In the genomic region with DNA sequence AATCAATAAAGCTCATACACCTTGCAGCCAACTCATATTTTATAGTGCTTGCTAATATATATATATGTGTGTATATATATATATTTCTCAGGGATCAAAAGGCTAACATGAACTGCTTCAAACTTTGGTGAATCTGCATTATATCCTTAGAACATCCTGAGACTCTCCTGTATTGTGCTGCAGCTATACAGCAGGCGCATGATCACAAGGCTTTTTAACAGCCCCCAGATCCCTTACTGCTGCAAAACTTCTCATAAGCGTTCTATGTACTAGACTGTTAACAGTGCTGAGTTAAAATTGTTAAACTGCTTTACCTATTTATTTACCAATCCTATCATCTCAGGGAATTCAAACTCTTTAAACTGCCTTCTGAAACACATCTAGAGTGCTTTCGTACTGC, we compare ENCODE assay signal across 7 cellular contexts. TPM values are rescaled to one million over a fixed set of nuclear protein-coding genes. Genes with fewer than 3 reads are reported as not detected.
A peak's percentile ranks its signal among the peaks of the same experiment; 100 is the strongest.
DNase-seq lines count a peak whose midpoint lies in the region; ATAC-seq and TF ChIP-seq lines count a peak whose summit lies in the region.

No MANE protein-coding gene starts in this region.

- H3K27ac ChIP-seq in H9 (ENCODE audit: insufficient read length, low read depth, low read length) (no peak overlapping the region), esophagus (ENCODE audit: low read depth in 2 of 2, low read length in 1 of 2) (no peak overlapping the region)

- peaks cover 40% of the 10 kb centered on the region; the same call in 1 of the 2 replicates for H3K79me2 ChIP-seq in H9 (ENCODE audit: insufficient read depth, low read length)

- no peak overlapping the region for H4K8ac ChIP-seq in H9 (replicated peaks; ENCODE audit: insufficient read length, low read depth, low read length)

- H4K5ac ChIP-seq in H9 (ENCODE audit: insufficient read length, low read depth, low read length) = no peak overlapping the region

- no peak overlapping the region for H3K4ac ChIP-seq in H9 (ENCODE audit: low read depth, low read length)

- WGBS in H9 (ENCODE audit: extremely low coverage, insufficient read length, low lambda C conversion rate) = no CpG with 5 or more reads among the region's 3 CpGs
- WGBS in esophagus, 2 donors = 10 to 22% methylated on average over 3 of the region's 3 CpGs

- ATAC-seq in HG03457 (IDR thresholded peaks at IDR 0.05; ENCODE audit: unreplicated experiment) = no peak

- no peak overlapping the region for H2BK120ac ChIP-seq in H9 (ENCODE audit: low read depth, low read length, poor library complexity, severe bottlenecking)

- no peak overlapping the region for H3K56ac ChIP-seq in H9 (ENCODE audit: insufficient read length, low read depth, low read length)

- no peak overlapping the region for H3T11ph ChIP-seq in H9 (ENCODE audit: low read length)

- H3K4me3 ChIP-seq in esophagus (ENCODE audit: low read depth in 1 of 2, low read length in 2 of 2) = peak overlapping the region; percentile 12 to 75

- H3K79me1 ChIP-seq in H9 (ENCODE audit: insufficient read depth, low read depth, low read length, poor library complexity, severe bottlenecking) = no peaks in the 10 kb centered on the region

- H2BK15ac ChIP-seq in H9 (ENCODE audit: low read depth, low read length) = no peak overlapping the region

- H2BK5ac ChIP-seq in H9 (ENCODE audit: insufficient read length, low read length) = no peak overlapping the region

- H3K36me3 Mint-ChIP-seq in H9 (ENCODE audit: insufficient read depth in 1 of 3, low read depth in 3 of 3) (no peaks in the 10 kb centered on the region; a peak in 3 of 7 replicates), progenitor cell of endocrine pancreas (ENCODE audit: insufficient read depth) (no peaks in the 10 kb centered on the region)

- no peak overlapping the region for H3K14ac ChIP-seq in H9 (ENCODE audit: insufficient read depth, low read length)

- H3K27ac Mint-ChIP-seq in H9 (peak overlapping the region in 2 of 3 experiments; percentile 13 to 100; a peak in 1 of 7 replicates), progenitor cell of endocrine pancreas (peak overlapping the region; percentile 100)

- H3K27me3 Mint-ChIP-seq in H9 (ENCODE audit: low read depth) (peaks cover 1% of the 10 kb centered on the region; the same call in 1 of the 2 replicates), progenitor cell of endocrine pancreas (peaks cover 12% of the 10 kb centered on the region)

- TF ChIP-seq CTCF in H9 (conservative IDR thresholded peaks at IDR 0.05) (no peak), progenitor cell of endocrine pancreas (IDR thresholded peaks at IDR 0.05; ENCODE audit: unreplicated experiment) (no peak)

- no peak overlapping the region for H3K18ac ChIP-seq in H9 (ENCODE audit: insufficient read length, low read depth, low read length)

- H3K9me3 ChIP-seq in H9 (ENCODE audit: control insufficient read depth, low read depth, low read length) (no peaks in the 10 kb centered on the region), esophagus (ENCODE audit: control insufficient read depth in 2 of 2, insufficient read depth in 1 of 2, low read depth in 1 of 2, low read length in 1 of 2) (no peaks in the 10 kb centered on the region)

- no peaks in the 10 kb centered on the region for H4K20me1 ChIP-seq in H9 (ENCODE audit: control insufficient read depth, insufficient read depth, insufficient read length)

- no peak overlapping the region for H4K91ac ChIP-seq in H9 (ENCODE audit: insufficient read length, low read depth, low read length)

- H3K4me1 Mint-ChIP-seq in H9 (peaks cover 18 to 20% of the 10 kb centered on the region in 2 experiments), progenitor cell of endocrine pancreas (ENCODE audit: low read depth) (peaks cover 30% of the 10 kb centered on the region)

- peak overlapping the region; percentile 97 for H3K9ac ChIP-seq in H9 (ENCODE audit: extremely low read depth, insufficient read length, low read length)

- H3K4me3 Mint-ChIP-seq in H9 (peak overlapping the region; percentile 96 to 99), progenitor cell of endocrine pancreas (ENCODE audit: low read depth) (peak overlapping the region; percentile 99)

- H3K4me1 ChIP-seq in H9 (ENCODE audit: insufficient read depth, low read length) = no peaks in the 10 kb centered on the region
- H3K4me1 ChIP-seq in esophagus (ENCODE audit: control insufficient read depth in 2 of 2, insufficient read depth in 2 of 2, low read length in 1 of 2) = no peaks in the 10 kb centered on the region

- no peak overlapping the region for H2AK5ac ChIP-seq in H9 (ENCODE audit: insufficient read length, low read length)

- peaks cover 0 to 2% of the 10 kb centered on the region in 2 experiments; a peak in 2 of 5 replicates for H3K9me3 Mint-ChIP-seq in H9
- no peaks in the 10 kb centered on the region for H3K9me3 Mint-ChIP-seq in progenitor cell of endocrine pancreas (ENCODE audit: low read depth)

- peak overlapping the region; percentile 68 for H3K4me2 ChIP-seq in H9 (ENCODE audit: insufficient read depth, insufficient read length, low read length)

- H2BK20ac ChIP-seq in H9 (ENCODE audit: low read depth, low read length, poor library complexity, severe bottlenecking) = no peak overlapping the region

- no peak overlapping the region for H3K23ac ChIP-seq in H9 (ENCODE audit: insufficient read length, low read depth, low read length)

- H3K36me3 ChIP-seq in esophagus (ENCODE audit: control insufficient read depth in 2 of 2, insufficient read depth in 2 of 2, low read length in 1 of 2) = no peaks in the 10 kb centered on the region

- DNase-seq in H9 = no peak
- DNase-seq in RPMI7951 (ENCODE audit: low read depth) = peak; percentile 6
- DNase-seq in progenitor cell of endocrine pancreas (ENCODE audit: low spot score, unreplicated experiment) = no peak
- no peak for DNase-seq in activated gamma-delta T cell (lab: John Stamatoyannopoulos, UW)
- DNase-seq in stimulated activated CD4-positive, alpha-beta T cell treated with anti-CD3 and anti-CD28 coated beads, Interleukin-1b, Interleukin-23, amount 100 ng/mL, for 48 hours = no peak

- H3K27me3 ChIP-seq in H9 (ENCODE audit: insufficient read depth, low read length) (no peaks in the 10 kb centered on the region), esophagus (ENCODE audit: control insufficient read depth in 1 of 2, insufficient read depth in 2 of 2, low read length in 2 of 2) (no peaks in the 10 kb centered on the region)

- no peak overlapping the region for H2AFZ ChIP-seq in H9 (ENCODE audit: low read length)

- H2BK12ac ChIP-seq in H9 (ENCODE audit: insufficient read length, low read depth, low read length) = no peak overlapping the region

- peaks cover 9% of the 10 kb centered on the region for H3K23me2 ChIP-seq in H9 (ENCODE audit: insufficient read length, low read depth, low read length, poor library complexity, severe bottlenecking)

RNA-seq across cellular contexts. Expression of a gene that starts 1.3 kb away (rescaled TPM):
- 49.1 and 51.5 TPM in 2 replicates for total RNA-seq in H9 (2021)
- total RNA-seq in RPMI7951 (2014; rRNA removed; shearing (Covaris generic)) = 10.9 and 11.3 TPM in 2 replicates
- polyA plus RNA-seq in esophagus = 10 to 100 TPM in 1 of 2 donors, 1 to 10 TPM in 1; 7.9 to 12.8 TPM
- 70.9 and 76.5 TPM in 2 replicates for total RNA-seq in progenitor cell of endocrine pancreas

RNA-seq across cellular contexts. Expression of a gene that starts 55.4 kb away (rescaled TPM):
- total RNA-seq in H9 (2021) (17.4 and 18.2 TPM in 2 replicates), progenitor cell of endocrine pancreas (73.6 and 89.7 TPM in 2 replicates)
- total RNA-seq in RPMI7951 (2014; rRNA removed; shearing (Covaris generic)) = 4.7 and 6.6 TPM in 2 replicates
- under 1 TPM; 0.37 to 0.54 TPM for polyA plus RNA-seq in esophagus
